ENCODE assay signal across 8 cellular contexts in the genomic region with DNA sequence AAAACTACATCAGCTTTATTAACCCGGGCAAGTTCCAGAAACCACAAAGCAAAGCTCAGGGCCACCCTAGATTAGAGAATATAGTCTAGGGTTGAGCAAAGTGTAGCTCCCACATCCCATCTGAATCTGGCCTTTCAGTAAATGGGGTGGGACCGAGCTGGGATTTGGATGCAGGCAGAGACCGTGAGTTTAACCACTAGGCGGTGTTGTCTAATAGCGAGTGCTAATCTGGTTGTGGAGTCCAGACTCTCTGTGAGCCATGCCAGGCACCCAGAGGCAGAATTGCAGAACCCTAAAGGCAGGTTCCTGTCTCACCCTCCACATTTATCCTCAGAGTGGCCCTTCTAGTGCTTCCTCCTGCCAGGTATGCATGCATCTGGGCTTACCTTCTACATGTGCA.
DNase-seq lines count a peak whose midpoint lies in the region; TF ChIP-seq lines count a peak whose summit lies in the region.

No MANE protein-coding gene starts in this region.

- H3K4me1 Mint-ChIP-seq in type B pancreatic cell (ENCODE audit: unreplicated experiment): no peaks in the 10 kb centered on the region

- H3K9me3 Mint-ChIP-seq in type B pancreatic cell: no peaks in the 10 kb centered on the region

- no peak for TF ChIP-seq POLR2A in lower leg skin (IDR thresholded peaks at IDR 0.05)
- no peak for TF ChIP-seq POLR2A in vagina (IDR thresholded peaks at IDR 0.05)

- H3K4me3 ChIP-seq in lower leg skin (ENCODE audit: low read depth, poor library complexity, severe bottlenecking): no peak overlapping the region
- no peak overlapping the region for H3K4me3 ChIP-seq in vagina

- intact Hi-C loops in lower leg skin (cut with DNase I; ENCODE audit: low total_unique reads): no loop called here
- intact Hi-C loops in vagina (cut with DNase I): no loop called here

- peak; percentile 79 for DNase-seq in DMS 273 (lab: John Stamatoyannopoulos, UW; ENCODE audit: unreplicated experiment)
- DNase-seq in GM20000 (ENCODE audit: low spot score): peak; percentile 28
- peak; percentile 19 for DNase-seq in NCI-H510A (lab: John Stamatoyannopoulos, UW)
- DNase-seq in epidermal melanocyte (ENCODE audit: insufficient read length, low spot score): peak; percentile 23
- no peak for DNase-seq in type B pancreatic cell (ENCODE audit: extremely low spot score, unreplicated experiment)
- DNase-seq in lower leg skin (ENCODE audit: low spot score in 2 of 2): no peak
- DNase-seq in vagina (ENCODE audit: extremely low spot score in 2 of 2): no peak
- DNase-seq in activated naive CD4-positive, alpha-beta T cell treated with anti-CD3 and anti-CD28 coated beads, Interleukin-2, amount 50 U/mL, for 16 hours: no peak

- no peak overlapping the region for H3K27ac Mint-ChIP-seq in type B pancreatic cell

- peaks cover 4% of the 10 kb centered on the region for H3K27me3 Mint-ChIP-seq in type B pancreatic cell

- no peak overlapping the region for H3K4me3 Mint-ChIP-seq in type B pancreatic cell

- no peaks in the 10 kb centered on the region for H3K36me3 Mint-ChIP-seq in type B pancreatic cell

- H3K4me1 ChIP-seq in vagina: no peaks in the 10 kb centered on the region

- H3K9me3 ChIP-seq in vagina: no peaks in the 10 kb centered on the region

- no peak overlapping the region for H3K27ac ChIP-seq in vagina

- no peaks in the 10 kb centered on the region for H3K27me3 ChIP-seq in vagina

- TF ChIP-seq CTCF in GM20000 (IDR thresholded peaks at IDR 0.05; ENCODE audit: extremely low read depth, missing control alignments) (no peak), type B pancreatic cell (conservative IDR thresholded peaks at IDR 0.05) (peak; percentile 74), lower leg skin (IDR thresholded peaks at IDR 0.05) (no peak), vagina (IDR thresholded peaks at IDR 0.05) (no peak)

- WGBS in lower leg skin, 2 donors: 63 to 70% methylated on average over 5 of the region's 5 CpGs

- H3K36me3 ChIP-seq in vagina: no peaks in the 10 kb centered on the region

Comparison
In these comparisons a context has a peak if more than half of its experiments do, and no peak if none do; other contexts are left out.
1. DNase-seq: peak in DMS 273 (single experiment), GM20000 (single experiment), NCI-H510A (single experiment) and epidermal melanocyte (single experiment); none in type B pancreatic cell (single experiment), lower leg skin (0 of 2), vagina (0 of 2) and activated naive CD4-positive, alpha-beta T cell treated with anti-CD3 and anti-CD28 coated beads, Interleukin-2, amount 50 U/mL, for 16 hours (single experiment).